Comparison of ENCODE assay signal across 10 cellular contexts in genomic region chr1:27116697-27117096, GRCh38. TPM values are rescaled to one million over a fixed set of nuclear protein-coding genes. Genes with fewer than 3 reads are reported as not detected.
DNase-seq lines count a peak whose midpoint lies in the region; ATAC-seq and TF ChIP-seq lines count a peak whose summit lies in the region.
"Had no signal": no experiment of that assay in that cellular context is flagged by ENCODE, and none has a peak within 500 bp of the region (broad histone marks: within the 10 kb centered on the region; RNA-seq: fewer than 3 reads in every experiment).

No MANE protein-coding gene starts in this region.

- intact Hi-C loops in Right ventricle myocardium inferior (cut with DNase I), result no loop called here
- intact Hi-C loops in cardiac septum (cut with DNase I), result no loop called here
- intact Hi-C loops in upper lobe of right lung (cut with DNase I), result loop anchor here (5.0 kb wide), 1 partner anchor 36 kb away; no protein-coding TSS in a partner anchor
- intact Hi-C loops in aorta (cut with DNase I), result no loop called here

- TF ChIP-seq CTCF in right atrium auricular region (IDR thresholded peaks at IDR 0.05), result no peak
- no peak for TF ChIP-seq CTCF in upper lobe of right lung (IDR thresholded peaks at IDR 0.05)

- peaks cover 38% of the 10 kb centered on the region for H3K4me1 Mint-ChIP-seq in activated CD8-positive, alpha-beta memory T cell treated with anti-CD3 and anti-CD28 coated beads, Interleukin-2, amount 10 ng/mL, durations not matched to agents 7 days and 5 days

- ATAC-seq in Right ventricle myocardium inferior, result peak; percentile 8
- ATAC-seq in upper lobe of right lung, result peak; percentile 29
- ATAC-seq in HG03095 (IDR thresholded peaks at IDR 0.05; ENCODE audit: unreplicated experiment), result no peak
- no peak for ATAC-seq in aorta (ENCODE audit: low FRiP score)
- no peak for ATAC-seq in activated CD8-positive, alpha-beta memory T cell treated with anti-CD3 and anti-CD28 coated beads, Interleukin-2, amount 10 ng/mL, durations not matched to agents 7 days and 5 days
- ATAC-seq: activated T-cell treated with anti-CD3 and anti-CD28 coated beads, Interleukin-2, amount 50 U/mL, for 4 hours had no signal

- H3K9me3 Mint-ChIP-seq in activated CD8-positive, alpha-beta memory T cell treated with anti-CD3 and anti-CD28 coated beads, Interleukin-2, amount 10 ng/mL, durations not matched to agents 7 days and 5 days (ENCODE audit: low read depth), result no peaks in the 10 kb centered on the region
- H3K9me3 Mint-ChIP-seq: activated T-cell treated with anti-CD3 and anti-CD28 coated beads, Interleukin-2, amount 50 U/mL, for 4 hours had no signal

- H3K9me3 ChIP-seq in right atrium auricular region (no peaks in the 10 kb centered on the region), upper lobe of right lung (no peaks in the 10 kb centered on the region), aorta (ENCODE audit: control insufficient read depth, low read length) (no peaks in the 10 kb centered on the region)

- H3K4me1 ChIP-seq in right atrium auricular region, result peaks cover 0 to 65% of the 10 kb centered on the region in 2 donors
- peaks cover 87% of the 10 kb centered on the region for H3K4me1 ChIP-seq in upper lobe of right lung
- peaks cover 4% of the 10 kb centered on the region in 2 donors for H3K4me1 ChIP-seq in aorta (ENCODE audit: control insufficient read depth in 1 of 2, insufficient read depth in 2 of 2, low read length in 2 of 2)

- H3K27me3 Mint-ChIP-seq in activated CD8-positive, alpha-beta memory T cell treated with anti-CD3 and anti-CD28 coated beads, Interleukin-2, amount 10 ng/mL, durations not matched to agents 7 days and 5 days, result no peaks in the 10 kb centered on the region

- H3K27ac ChIP-seq in right atrium auricular region (peak overlapping the region; percentile 72 to 90), upper lobe of right lung (peak overlapping the region; percentile 75), aorta (ENCODE audit: low read depth in 1 of 2, low read length in 2 of 2) (peak overlapping the region in 1 of 2 donors; percentile 23)

- H3K36me3 ChIP-seq in right atrium auricular region (no peaks in the 10 kb centered on the region), upper lobe of right lung (peaks cover 5% of the 10 kb centered on the region), aorta (ENCODE audit: control insufficient read depth in 1 of 2, insufficient read depth in 2 of 2, low read length in 1 of 2) (no peaks in the 10 kb centered on the region)

- no peak overlapping the region for H3K4me3 Mint-ChIP-seq in activated CD8-positive, alpha-beta memory T cell treated with anti-CD3 and anti-CD28 coated beads, Interleukin-2, amount 10 ng/mL, durations not matched to agents 7 days and 5 days
- H3K4me3 Mint-ChIP-seq: activated T-cell treated with anti-CD3 and anti-CD28 coated beads, Interleukin-2, amount 50 U/mL, for 4 hours had no signal

- no peaks in the 10 kb centered on the region for H3K27me3 ChIP-seq in right atrium auricular region
- H3K27me3 ChIP-seq in upper lobe of right lung, result no peaks in the 10 kb centered on the region
- H3K27me3 ChIP-seq in aorta (ENCODE audit: control insufficient read depth in 1 of 2, insufficient read depth in 2 of 2, low read length in 1 of 2), result no peaks in the 10 kb centered on the region

- no peak overlapping the region for H3K4me3 ChIP-seq in right atrium auricular region
- no peak overlapping the region for H3K4me3 ChIP-seq in upper lobe of right lung
- no peak overlapping the region for H3K4me3 ChIP-seq in aorta (ENCODE audit: low read length in 2 of 2)

- peaks cover 3% of the 10 kb centered on the region for H3K36me3 Mint-ChIP-seq in activated CD8-positive, alpha-beta memory T cell treated with anti-CD3 and anti-CD28 coated beads, Interleukin-2, amount 10 ng/mL, durations not matched to agents 7 days and 5 days

- DNase-seq in Right ventricle myocardium inferior (ENCODE audit: missing footprints) (no peak), cardiac septum (ENCODE audit: low spot score) (no peak), UCSD-AML1 (lab: John Stamatoyannopoulos, UW; ENCODE audit: unreplicated experiment) (peak; percentile 37), right atrium auricular region (ENCODE audit: low spot score) (peak; percentile 71), upper lobe of right lung (no peak), aorta (no peak)
- no peak for DNase-seq in activated CD8-positive, alpha-beta memory T cell treated with anti-CD3 and anti-CD28 coated beads, Interleukin-2, amount 10 ng/mL, durations not matched to agents 7 days and 5 days
- DNase-seq: activated T-cell treated with anti-CD3 and anti-CD28 coated beads, Interleukin-2, amount 50 U/mL, for 4 hours; NCI-H146 had no signal

- no peak overlapping the region for H3K27ac Mint-ChIP-seq in activated CD8-positive, alpha-beta memory T cell treated with anti-CD3 and anti-CD28 coated beads, Interleukin-2, amount 10 ng/mL, durations not matched to agents 7 days and 5 days

- CTCF ChIA-PET in activated CD8-positive, alpha-beta memory T cell treated with anti-CD3 and anti-CD28 coated beads, Interleukin-2, amount 10 ng/mL, durations not matched to agents 7 days and 5 days (lab: Charles Lee), result interaction anchor here (0.6 to 1.9 kb wide), 2 partner anchors 14 to 169 kb away, joined by 3 to 10 read pairs; no protein-coding TSS in a partner anchor

RNA-seq across cellular contexts. Expression of gene SLC9A1, which starts 38.2 kb away (rescaled TPM):
- total RNA-seq in Right ventricle myocardium inferior (20.2 TPM), cardiac septum (26.1 TPM), right atrium auricular region (10 to 100 TPM; 20.0 to 28.3 TPM), upper lobe of right lung (62.4 TPM), aorta (10 to 100 TPM; 17.6 to 24.9 TPM)
- polyA plus RNA-seq in aorta, result 10 to 100 TPM in 1 of 2 donors, 1 to 10 TPM in 1; 4.5 to 10.1 TPM
- total RNA-seq in activated CD8-positive, alpha-beta memory T cell treated with anti-CD3 and anti-CD28 coated beads, Interleukin-2, amount 10 ng/mL, durations not matched to agents 7 days and 5 days, result 10 to 100 TPM; 25.8 to 26.3 TPM

Comparison
In these comparisons a context has a peak if more than half of its experiments do, and no peak if none do; other contexts are left out.
1. DNase-seq: peak in UCSD-AML1 (single experiment) and right atrium auricular region (single experiment); none in Right ventricle myocardium inferior (single experiment), cardiac septum (single experiment), upper lobe of right lung (single experiment), aorta (0 of 2) and activated CD8-positive, alpha-beta memory T cell treated with anti-CD3 and anti-CD28 coated beads, Interleukin-2, amount 10 ng/mL, durations not matched to agents 7 days and 5 days (single experiment).
2. ATAC-seq: peak in Right ventricle myocardium inferior (single experiment) and upper lobe of right lung (single experiment); none in HG03095 (single experiment), aorta (single experiment) and activated CD8-positive, alpha-beta memory T cell treated with anti-CD3 and anti-CD28 coated beads, Interleukin-2, amount 10 ng/mL, durations not matched to agents 7 days and 5 days (single experiment).